ENCODE assay signal across 2 cellular contexts in genomic region chr16:30984669-30985400, GRCh38.
TF ChIP-seq lines count a peak whose summit lies in the region.

Gene HSD3B7, plus strand, starts transcription at chr16:30985207. Its CDS starts 452 bp downstream, at chr16:30985659.

TF ChIP-seq in HCT116, 20 proteins besides CTCF, POLR2A, EP300 and RAD21:
- no peak for TF ChIP-seq YY1 (IDR thresholded peaks at IDR 0.05; ENCODE audit: extremely low read depth, insufficient replicate concordance, low read depth, low read length)
- TF ChIP-seq POLR2AphosphoS5 (IDR thresholded peaks at IDR 0.05; ENCODE audit: low read depth, low read length), result peak; percentile 59

TF ChIP-seq in HepG2, 621 proteins besides CTCF, POLR2A, EP300 and RAD21 (continues in another document):
- TF ChIP-seq CREM (IDR thresholded peaks at IDR 0.05) (no peak), CREM (CRISPR knock-in tag; IDR thresholded peaks at IDR 0.05) (no peak), HNF1A (IDR thresholded peaks at IDR 0.05; ENCODE audit: low read depth) (no peak), HNF1A (CRISPR knock-in tag; IDR thresholded peaks at IDR 0.05; ENCODE audit: borderline replicate concordance) (no peak; the same call in 1 of the 2 replicates), GPN1 (CRISPR knock-in tag; IDR thresholded peaks at IDR 0.05; ENCODE audit: borderline replicate concordance) (0 out of 2 replicates have a peak, but pooled peaks have one; percentile 40), BCL6 (CRISPR knock-in tag; IDR thresholded peaks at IDR 0.05) (peak; percentile 35), ZNF746 (CRISPR knock-in tag; IDR thresholded peaks at IDR 0.05) (peak; percentile 50; the same call in 1 of the 2 replicates), ZZZ3 (CRISPR knock-in tag; IDR thresholded peaks at IDR 0.05; ENCODE audit: borderline replicate concordance) (no peak), ZNF20 (CRISPR knock-in tag; IDR thresholded peaks at IDR 0.05) (no peak), PHF5A (CRISPR knock-in tag; IDR thresholded peaks at IDR 0.05; ENCODE audit: low read depth, unreplicated experiment) (peak; percentile 21), NRL (CRISPR knock-in tag; IDR thresholded peaks at IDR 0.05; ENCODE audit: borderline replicate concordance) (no peak), PLRG1 (conservative IDR thresholded peaks at IDR 0.05) (no peak), ZNF296 (CRISPR knock-in tag; conservative IDR thresholded peaks at IDR 0.05) (no peak), RBFOX2 (IDR thresholded peaks at IDR 0.05; ENCODE audit: low read depth, low read length) (peak; percentile 77), ZBTB34 (CRISPR knock-in tag; IDR thresholded peaks at IDR 0.05) (no peak), MIER3 (CRISPR knock-in tag; IDR thresholded peaks at IDR 0.05; ENCODE audit: borderline replicate concordance) (0 out of 2 replicates have a peak, but pooled peaks have one; percentile 65), REL (CRISPR knock-in tag; conservative IDR thresholded peaks at IDR 0.05) (0 out of 2 replicates have a peak, but pooled peaks have one; percentile 18), ZNF317 (CRISPR knock-in tag; IDR thresholded peaks at IDR 0.05) (0 out of 2 replicates have a peak, but pooled peaks have one; percentile 34), RBM22 (optimal IDR thresholded peaks at IDR 0.05; ENCODE audit: low read length) (peak; percentile 80), POLR2AphosphoS5 (IDR thresholded peaks at IDR 0.05; ENCODE audit: low read depth, low read length) (peak; percentile 56; the same call in 1 of the 2 replicates), NFYB (CRISPR knock-in tag; IDR thresholded peaks at IDR 0.05) (peak; percentile 8; the same call in 1 of the 2 replicates), ZNF841 (CRISPR knock-in tag; IDR thresholded peaks at IDR 0.05; ENCODE audit: borderline replicate concordance) (no peak), MBD4 (IDR thresholded peaks at IDR 0.05; ENCODE audit: borderline replicate concordance, low read length) (no peak), FOXA3 (CRISPR knock-in tag; IDR thresholded peaks at IDR 0.05) (no peak; the same call in 1 of the 2 replicates), ZNF766 (CRISPR knock-in tag; IDR thresholded peaks at IDR 0.05; ENCODE audit: borderline replicate concordance) (no peak), SNAPC4 (CRISPR knock-in tag; IDR thresholded peaks at IDR 0.05) (peak; percentile 62), ZSCAN31 (CRISPR knock-in tag; IDR thresholded peaks at IDR 0.05; ENCODE audit: low read depth) (no peak), FOXK1 (CRISPR knock-in tag; IDR thresholded peaks at IDR 0.05; ENCODE audit: borderline replicate concordance, low read depth) (peak; percentile 20; the same call in 1 of the 2 replicates), ASH2L (IDR thresholded peaks at IDR 0.05; ENCODE audit: insufficient read length, low read depth, low read length) (no peak), CBX1 (IDR thresholded peaks at IDR 0.05; ENCODE audit: low read depth) (peak; percentile 44), ZFP62 (CRISPR knock-in tag; IDR thresholded peaks at IDR 0.05) (no peak; the same call in 1 of the 2 replicates), DMAP1 (CRISPR knock-in tag; IDR thresholded peaks at IDR 0.05) (no peak), ZNF383 (CRISPR knock-in tag; IDR thresholded peaks at IDR 0.05; ENCODE audit: borderline replicate concordance) (no peak), ZFP82 (CRISPR knock-in tag; IDR thresholded peaks at IDR 0.05; ENCODE audit: borderline replicate concordance) (0 out of 2 replicates have a peak, but pooled peaks have one; percentile 30), ZNF704 (CRISPR knock-in tag; IDR thresholded peaks at IDR 0.05; ENCODE audit: borderline replicate concordance) (no peak; the same call in 1 of the 2 replicates), ZBTB38 (CRISPR knock-in tag; IDR thresholded peaks at IDR 0.05) (peak; percentile 23; the same call in 1 of the 2 replicates), ZBTB20 (CRISPR knock-in tag; IDR thresholded peaks at IDR 0.05; ENCODE audit: borderline replicate concordance, low read depth) (no peak), MEIS1 (CRISPR knock-in tag; IDR thresholded peaks at IDR 0.05; ENCODE audit: borderline replicate concordance) (no peak; the same call in 1 of the 2 replicates), ZSCAN30 (CRISPR knock-in tag; IDR thresholded peaks at IDR 0.05) (no peak), ZNF207 (IDR thresholded peaks at IDR 0.05; ENCODE audit: borderline replicate concordance) (no peak), ZNF530 (CRISPR knock-in tag; IDR thresholded peaks at IDR 0.05; ENCODE audit: low read depth) (no peak)
- TF ChIP-seq, protein P1, sequence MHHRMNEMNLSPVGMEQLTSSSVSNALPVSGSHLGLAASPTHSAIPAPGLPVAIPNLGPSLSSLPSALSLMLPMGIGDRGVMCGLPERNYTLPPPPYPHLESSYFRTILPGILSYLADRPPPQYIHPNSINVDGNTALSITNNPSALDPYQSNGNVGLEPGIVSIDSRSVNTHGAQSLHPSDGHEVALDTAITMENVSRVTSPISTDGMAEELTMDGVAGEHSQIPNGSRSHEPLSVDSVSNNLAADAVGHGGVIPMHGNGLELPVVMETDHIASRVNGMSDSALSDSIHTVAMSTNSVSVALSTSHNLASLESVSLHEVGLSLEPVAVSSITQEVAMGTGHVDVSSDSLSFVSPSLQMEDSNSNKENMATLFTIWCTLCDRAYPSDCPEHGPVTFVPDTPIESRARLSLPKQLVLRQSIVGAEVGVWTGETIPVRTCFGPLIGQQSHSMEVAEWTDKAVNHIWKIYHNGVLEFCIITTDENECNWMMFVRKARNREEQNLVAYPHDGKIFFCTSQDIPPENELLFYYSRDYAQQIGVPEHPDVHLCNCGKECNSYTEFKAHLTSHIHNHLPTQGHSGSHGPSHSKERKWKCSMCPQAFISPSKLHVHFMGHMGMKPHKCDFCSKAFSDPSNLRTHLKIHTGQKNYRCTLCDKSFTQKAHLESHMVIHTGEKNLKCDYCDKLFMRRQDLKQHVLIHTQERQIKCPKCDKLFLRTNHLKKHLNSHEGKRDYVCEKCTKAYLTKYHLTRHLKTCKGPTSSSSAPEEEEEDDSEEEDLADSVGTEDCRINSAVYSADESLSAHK (CRISPR knock-in tag; IDR thresholded peaks at IDR 0.05; ENCODE audit: borderline replicate concordance), result no peak
- TF ChIP-seq, protein P2, sequence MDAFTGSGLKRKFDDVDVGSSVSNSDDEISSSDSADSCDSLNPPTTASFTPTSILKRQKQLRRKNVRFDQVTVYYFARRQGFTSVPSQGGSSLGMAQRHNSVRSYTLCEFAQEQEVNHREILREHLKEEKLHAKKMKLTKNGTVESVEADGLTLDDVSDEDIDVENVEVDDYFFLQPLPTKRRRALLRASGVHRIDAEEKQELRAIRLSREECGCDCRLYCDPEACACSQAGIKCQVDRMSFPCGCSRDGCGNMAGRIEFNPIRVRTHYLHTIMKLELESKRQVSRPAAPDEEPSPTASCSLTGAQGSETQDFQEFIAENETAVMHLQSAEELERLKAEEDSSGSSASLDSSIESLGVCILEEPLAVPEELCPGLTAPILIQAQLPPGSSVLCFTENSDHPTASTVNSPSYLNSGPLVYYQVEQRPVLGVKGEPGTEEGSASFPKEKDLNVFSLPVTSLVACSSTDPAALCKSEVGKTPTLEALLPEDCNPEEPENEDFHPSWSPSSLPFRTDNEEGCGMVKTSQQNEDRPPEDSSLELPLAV (CRISPR knock-in tag; conservative IDR thresholded peaks at IDR 0.05; ENCODE audit: low read depth), result no peak
- TF ChIP-seq, protein P3, sequence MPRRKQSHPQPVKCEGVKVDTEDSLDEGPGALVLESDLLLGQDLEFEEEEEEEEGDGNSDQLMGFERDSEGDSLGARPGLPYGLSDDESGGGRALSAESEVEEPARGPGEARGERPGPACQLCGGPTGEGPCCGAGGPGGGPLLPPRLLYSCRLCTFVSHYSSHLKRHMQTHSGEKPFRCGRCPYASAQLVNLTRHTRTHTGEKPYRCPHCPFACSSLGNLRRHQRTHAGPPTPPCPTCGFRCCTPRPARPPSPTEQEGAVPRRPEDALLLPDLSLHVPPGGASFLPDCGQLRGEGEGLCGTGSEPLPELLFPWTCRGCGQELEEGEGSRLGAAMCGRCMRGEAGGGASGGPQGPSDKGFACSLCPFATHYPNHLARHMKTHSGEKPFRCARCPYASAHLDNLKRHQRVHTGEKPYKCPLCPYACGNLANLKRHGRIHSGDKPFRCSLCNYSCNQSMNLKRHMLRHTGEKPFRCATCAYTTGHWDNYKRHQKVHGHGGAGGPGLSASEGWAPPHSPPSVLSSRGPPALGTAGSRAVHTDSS (CRISPR knock-in tag; conservative IDR thresholded peaks at IDR 0.05), result no peak
- TF ChIP-seq, protein P4, sequence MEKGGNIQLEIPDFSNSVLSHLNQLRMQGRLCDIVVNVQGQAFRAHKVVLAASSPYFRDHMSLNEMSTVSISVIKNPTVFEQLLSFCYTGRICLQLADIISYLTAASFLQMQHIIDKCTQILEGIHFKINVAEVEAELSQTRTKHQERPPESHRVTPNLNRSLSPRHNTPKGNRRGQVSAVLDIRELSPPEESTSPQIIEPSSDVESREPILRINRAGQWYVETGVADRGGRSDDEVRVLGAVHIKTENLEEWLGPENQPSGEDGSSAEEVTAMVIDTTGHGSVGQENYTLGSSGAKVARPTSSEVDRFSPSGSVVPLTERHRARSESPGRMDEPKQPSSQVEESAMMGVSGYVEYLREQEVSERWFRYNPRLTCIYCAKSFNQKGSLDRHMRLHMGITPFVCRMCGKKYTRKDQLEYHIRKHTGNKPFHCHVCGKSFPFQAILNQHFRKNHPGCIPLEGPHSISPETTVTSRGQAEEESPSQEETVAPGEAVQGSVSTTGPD (CRISPR knock-in tag; IDR thresholded peaks at IDR 0.05), result no peak
